Comparison of ENCODE assay signal across 9 cellular contexts in genomic region chr9:125701351-125701750, GRCh38. TPM values are rescaled to one million over a fixed set of nuclear protein-coding genes. Genes with fewer than 3 reads are reported as not detected.
DNase-seq lines count a peak whose midpoint lies in the region; ATAC-seq, FAIRE-seq and TF ChIP-seq lines count a peak whose summit lies in the region.
"Had no signal": no experiment of that assay in that cellular context is flagged by ENCODE, and none has a peak within 500 bp of the region (broad histone marks: within the 10 kb centered on the region; RNA-seq: fewer than 3 reads in every experiment).

No MANE protein-coding gene starts in this region.

- no peak overlapping the region for H3K9ac ChIP-seq in keratinocyte (ENCODE audit: control insufficient read depth, extremely low read depth, insufficient read depth, low read length)

- H3K4me3 ChIP-seq in GM23338: peak overlapping the region; percentile 32
- H3K4me3 ChIP-seq in keratinocyte (ENCODE audit: control insufficient read depth in 2 of 3, extremely low read depth in 1 of 3, insufficient read depth in 2 of 3, low read depth in 1 of 3, low read length in 3 of 3): no peak overlapping the region

- H3K4me3 Mint-ChIP-seq in GM23338 (peak overlapping the region; percentile 52), T-helper 17 cell (no peak overlapping the region)
- H3K4me3 Mint-ChIP-seq in activated T-helper 2 cell treated with anti-CD3 and anti-CD28 coated beads, Interferon-gamma antibody, Interleukin-2, Interleukin-4, amounts not matched to agents 10 μg/mL and 5 μg/mL and 100 μg/mL, durations not matched to agents 14 hours and 24 hours and 36 hours (ENCODE audit: low read depth): no peak overlapping the region

- H3K27ac Mint-ChIP-seq in GM23338 (peak overlapping the region; percentile 97), T-helper 17 cell (no peak overlapping the region)
- peak overlapping the region; percentile 49 for H3K27ac Mint-ChIP-seq in activated T-helper 2 cell treated with anti-CD3 and anti-CD28 coated beads, Interferon-gamma antibody, Interleukin-2, Interleukin-4, amounts not matched to agents 10 μg/mL and 5 μg/mL and 100 μg/mL, durations not matched to agents 14 hours and 24 hours and 36 hours

- H3K9me2 ChIP-seq in GM23338 (ENCODE audit: insufficient read depth): no peaks in the 10 kb centered on the region

- FAIRE-seq in keratinocyte (lab: Jason Lieb, UNC): peak; percentile 73

- DNase-seq in GM04504 (ENCODE audit: low read depth) (peak; percentile 52), GM23338 (ENCODE audit: low spot score) (peak; percentile 74), keratinocyte (ENCODE audit: low read depth, low spot score) (peak; percentile 64), HuH-7 (ENCODE audit: low spot score) (no peak), T-helper 17 cell (no peak), DMS53 treated with DMSO at 0.1 percent for 48 hours (lab: John Stamatoyannopoulos, UW; ENCODE audit: unreplicated experiment) (no peak)
- DNase-seq in activated T-helper 2 cell treated with anti-CD3 and anti-CD28 coated beads, Interferon-gamma antibody, Interleukin-2, Interleukin-4, amounts not matched to agents 10 μg/mL and 5 μg/mL and 100 μg/mL, durations not matched to agents 14 hours and 24 hours and 36 hours (ENCODE audit: low spot score): no peak
- DNase-seq: NCI-H446 treated with DMSO at 0.1 percent for 48 hours had no signal

- no peaks in the 10 kb centered on the region for H3K27me3 Mint-ChIP-seq in GM23338 (ENCODE audit: insufficient read depth, low read depth, poor library complexity)
- H3K27me3 Mint-ChIP-seq in activated T-helper 2 cell treated with anti-CD3 and anti-CD28 coated beads, Interferon-gamma antibody, Interleukin-2, Interleukin-4, amounts not matched to agents 10 μg/mL and 5 μg/mL and 100 μg/mL, durations not matched to agents 14 hours and 24 hours and 36 hours (ENCODE audit: low read depth): no peaks in the 10 kb centered on the region
- no peaks in the 10 kb centered on the region for H3K27me3 Mint-ChIP-seq in T-helper 17 cell

- H3K27me3 ChIP-seq in GM23338 (ENCODE audit: insufficient read depth) (no peaks in the 10 kb centered on the region), keratinocyte (ENCODE audit: control insufficient read depth, extremely low read depth, insufficient read depth, low read length) (no peaks in the 10 kb centered on the region)

- peaks cover 21% of the 10 kb centered on the region for H3K4me1 ChIP-seq in GM23338 (ENCODE audit: insufficient read depth)
- peaks cover 26% of the 10 kb centered on the region for H3K4me1 ChIP-seq in keratinocyte (ENCODE audit: control insufficient read depth, extremely low read depth, insufficient read depth, low read length)

- H3K4me2 ChIP-seq in GM23338 (peak overlapping the region; percentile 64), keratinocyte (ENCODE audit: control insufficient read depth, extremely low read depth, insufficient read depth, low read depth, low read length) (peak overlapping the region; percentile 29)

- H3K4me1 Mint-ChIP-seq in GM23338 (peaks cover 52% of the 10 kb centered on the region), T-helper 17 cell (peaks cover 39% of the 10 kb centered on the region)
- H3K4me1 Mint-ChIP-seq in activated T-helper 2 cell treated with anti-CD3 and anti-CD28 coated beads, Interferon-gamma antibody, Interleukin-2, Interleukin-4, amounts not matched to agents 10 μg/mL and 5 μg/mL and 100 μg/mL, durations not matched to agents 14 hours and 24 hours and 36 hours (ENCODE audit: low read depth): peaks cover 43% of the 10 kb centered on the region

- ATAC-seq in GM23338 (peak; percentile 90), T-helper 17 cell (no peak), HG03139 (IDR thresholded peaks at IDR 0.05; ENCODE audit: unreplicated experiment) (no peak)

- H3K36me3 ChIP-seq in GM23338 (ENCODE audit: insufficient read depth): no peaks in the 10 kb centered on the region
- H3K36me3 ChIP-seq in keratinocyte (ENCODE audit: control insufficient read depth in 2 of 2, extremely low read depth in 1 of 2, insufficient read depth in 2 of 2, low read length in 2 of 2): peaks cover 0 to 3% of the 10 kb centered on the region in 2 experiments

- H3K36me3 Mint-ChIP-seq in GM23338 (ENCODE audit: low read depth) (no peaks in the 10 kb centered on the region), T-helper 17 cell (ENCODE audit: low read depth) (no peaks in the 10 kb centered on the region)
- peaks cover 29% of the 10 kb centered on the region for H3K36me3 Mint-ChIP-seq in activated T-helper 2 cell treated with anti-CD3 and anti-CD28 coated beads, Interferon-gamma antibody, Interleukin-2, Interleukin-4, amounts not matched to agents 10 μg/mL and 5 μg/mL and 100 μg/mL, durations not matched to agents 14 hours and 24 hours and 36 hours (ENCODE audit: low read depth)

- H3K79me2 ChIP-seq in GM23338 (replicated peaks; ENCODE audit: insufficient read depth) (peaks cover 89% of the 10 kb centered on the region), keratinocyte (ENCODE audit: control insufficient read depth, insufficient read depth, low read length) (peaks cover 87% of the 10 kb centered on the region)

- no peaks in the 10 kb centered on the region for H3K9me1 ChIP-seq in keratinocyte (ENCODE audit: control insufficient read depth, extremely low read depth, insufficient read depth, low read length)

- dilution Hi-C loops in keratinocyte (cut with MboI; ENCODE audit: extremely low pct_ligation_motif_present, low sequenced_read_pairs): no loop called here

- H3K9me3 ChIP-seq in keratinocyte (ENCODE audit: control insufficient read depth, low read depth, low read length) (no peaks in the 10 kb centered on the region), T-helper 17 cell (ENCODE audit: control insufficient read depth, low read length, poor library complexity, severe bottlenecking) (no peaks in the 10 kb centered on the region)

- TF ChIP-seq CTCF in GM23338 (conservative IDR thresholded peaks at IDR 0.05; ENCODE audit: low read depth in 2 of 2): no peak
- TF ChIP-seq CTCF in keratinocyte (optimal IDR thresholded peaks at IDR 0.05 in 1 of 3, IDR thresholded peaks at IDR 0.05 in 1 of 3, conservative IDR thresholded peaks at IDR 0.05 in 1 of 3; ENCODE audit: extremely low read depth in 1 of 3, insufficient read depth in 2 of 3, low read length in 3 of 3): no peak

- H3K27ac ChIP-seq in GM23338 (ENCODE audit: low read depth): peak overlapping the region; percentile 89
- H3K27ac ChIP-seq in keratinocyte (ENCODE audit: control insufficient read depth, insufficient read depth, low read length): peak overlapping the region; percentile 54

- H3K9me3 Mint-ChIP-seq in GM23338: no peaks in the 10 kb centered on the region
- no peaks in the 10 kb centered on the region for H3K9me3 Mint-ChIP-seq in activated T-helper 2 cell treated with anti-CD3 and anti-CD28 coated beads, Interferon-gamma antibody, Interleukin-2, Interleukin-4, amounts not matched to agents 10 μg/mL and 5 μg/mL and 100 μg/mL, durations not matched to agents 14 hours and 24 hours and 36 hours

- H4K20me1 ChIP-seq in GM23338 (replicated peaks; ENCODE audit: insufficient read depth) (no peaks in the 10 kb centered on the region), keratinocyte (ENCODE audit: control insufficient read depth, extremely low read depth, insufficient read depth, low read length) (no peaks in the 10 kb centered on the region)

- no peaks in the 10 kb centered on the region for H3F3A ChIP-seq in GM23338 (replicated peaks; ENCODE audit: low read depth)

- intact Hi-C loops in activated T-helper 2 cell treated with anti-CD3 and anti-CD28 coated beads, Interferon-gamma antibody, Interleukin-2, Interleukin-4, amounts not matched to agents 10 μg/mL and 5 μg/mL and 100 μg/mL, durations not matched to agents 14 hours and 24 hours and 36 hours (cut with micrococcal nuclease): loop anchor here (1.0 to 5.0 kb wide), 3 partner anchors 39 to 180 kb away; no protein-coding TSS in a partner anchor

- H2AFZ ChIP-seq in GM23338 (no peak overlapping the region), keratinocyte (ENCODE audit: control insufficient read depth, low read length) (no peak overlapping the region)

RNA-seq across cellular contexts. Expression of gene MAPKAP1, which starts 5.7 kb away (rescaled TPM):
- total RNA-seq in GM23338 (2014; rRNA removed; shearing (Covaris generic)): 95.4 and 98.5 TPM in 2 replicates
- polyA plus RNA-seq in GM23338 (2016; fragmentation: Nextera tagmentation; extraction: Ambion mirVana): 57.5 and 68.4 TPM in 2 replicates
- total RNA-seq in activated T-helper 2 cell treated with anti-CD3 and anti-CD28 coated beads, Interferon-gamma antibody, Interleukin-2, Interleukin-4, amounts not matched to agents 10 μg/mL and 5 μg/mL and 100 μg/mL, durations not matched to agents 14 hours and 24 hours and 36 hours: 77.9 and 83.8 TPM in 2 replicates
- 105 to 145 TPM (median 129 TPM) in 3 replicates for polyA plus RNA-seq in keratinocyte
- 41.9 TPM for polyA plus RNA-seq in keratinocyte (2011; ENCODE audit: low read depth)
- 111 and 193 TPM in 2 replicates for polyA plus RNA-seq in keratinocyte (2011; cell fraction: cytosol; rRNA removed)
- polyA plus RNA-seq in keratinocyte (2011; cell fraction: nucleus; rRNA removed): 76.6 and 79.3 TPM in 2 replicates
- 59.1 and 87.3 TPM in 2 replicates for polyA plus RNA-seq in keratinocyte (2012; ENCODE audit: low replicate concordance)
- 131 to 227 TPM (median 175 TPM) in 3 replicates for polyA minus RNA-seq in keratinocyte
- 58.1 TPM for polyA minus RNA-seq in keratinocyte (2011; cell fraction: cytosol; rRNA and poly(A)+ RNA removed)
- 60.0 and 115 TPM in 2 replicates for polyA minus RNA-seq in keratinocyte (2011; cell fraction: nucleus; rRNA and poly(A)+ RNA removed)
- total RNA-seq in T-helper 17 cell: 10 to 100 TPM; 46.6 to 52.9 TPM

RNA-seq across cellular contexts. Expression of gene PBX3, which starts 45.8 kb away (rescaled TPM):
- 50.5 and 83.1 TPM in 2 replicates for total RNA-seq in GM23338 (2014; rRNA removed; shearing (Covaris generic))
- polyA plus RNA-seq in GM23338 (2016; fragmentation: Nextera tagmentation; extraction: Ambion mirVana) (24.5 and 28.9 TPM in 2 replicates), keratinocyte (20.9 to 26.3 TPM (median 23.5 TPM) in 3 replicates)
- total RNA-seq in activated T-helper 2 cell treated with anti-CD3 and anti-CD28 coated beads, Interferon-gamma antibody, Interleukin-2, Interleukin-4, amounts not matched to agents 10 μg/mL and 5 μg/mL and 100 μg/mL, durations not matched to agents 14 hours and 24 hours and 36 hours: 20.6 and 21.4 TPM in 2 replicates
- polyA plus RNA-seq in keratinocyte (2011; ENCODE audit: low read depth): 7.4 TPM
- polyA plus RNA-seq in keratinocyte (2011; cell fraction: cytosol; rRNA removed): 14.7 and 22.8 TPM in 2 replicates
- polyA plus RNA-seq in keratinocyte (2011; cell fraction: nucleus; rRNA removed): 33.9 and 36.7 TPM in 2 replicates
- 12.2 and 14.5 TPM in 2 replicates for polyA plus RNA-seq in keratinocyte (2012; ENCODE audit: low replicate concordance)
- polyA minus RNA-seq in keratinocyte: 9.8 to 36.5 TPM (median 15.6 TPM) in 3 replicates
- polyA minus RNA-seq in keratinocyte (2011; cell fraction: cytosol; rRNA and poly(A)+ RNA removed): 16.5 TPM
- 40.9 and 54.4 TPM in 2 replicates for polyA minus RNA-seq in keratinocyte (2011; cell fraction: nucleus; rRNA and poly(A)+ RNA removed)
- 10 to 100 TPM; 15.5 to 18.6 TPM for total RNA-seq in T-helper 17 cell

Comparison
In these comparisons a context has a peak if more than half of its experiments do, and no peak if none do; other contexts are left out.
1. DNase-seq: peak in GM04504 (single experiment), GM23338 (single experiment) and keratinocyte (single experiment); none in activated T-helper 2 cell treated with anti-CD3 and anti-CD28 coated beads, Interferon-gamma antibody, Interleukin-2, Interleukin-4, amounts not matched to agents 10 μg/mL and 5 μg/mL and 100 μg/mL, durations not matched to agents 14 hours and 24 hours and 36 hours (single experiment), HuH-7 (single experiment), T-helper 17 cell (0 of 3) and DMS53 treated with DMSO at 0.1 percent for 48 hours (single experiment).